ENCODE assay signal across 19 cellular contexts in the genomic region with DNA sequence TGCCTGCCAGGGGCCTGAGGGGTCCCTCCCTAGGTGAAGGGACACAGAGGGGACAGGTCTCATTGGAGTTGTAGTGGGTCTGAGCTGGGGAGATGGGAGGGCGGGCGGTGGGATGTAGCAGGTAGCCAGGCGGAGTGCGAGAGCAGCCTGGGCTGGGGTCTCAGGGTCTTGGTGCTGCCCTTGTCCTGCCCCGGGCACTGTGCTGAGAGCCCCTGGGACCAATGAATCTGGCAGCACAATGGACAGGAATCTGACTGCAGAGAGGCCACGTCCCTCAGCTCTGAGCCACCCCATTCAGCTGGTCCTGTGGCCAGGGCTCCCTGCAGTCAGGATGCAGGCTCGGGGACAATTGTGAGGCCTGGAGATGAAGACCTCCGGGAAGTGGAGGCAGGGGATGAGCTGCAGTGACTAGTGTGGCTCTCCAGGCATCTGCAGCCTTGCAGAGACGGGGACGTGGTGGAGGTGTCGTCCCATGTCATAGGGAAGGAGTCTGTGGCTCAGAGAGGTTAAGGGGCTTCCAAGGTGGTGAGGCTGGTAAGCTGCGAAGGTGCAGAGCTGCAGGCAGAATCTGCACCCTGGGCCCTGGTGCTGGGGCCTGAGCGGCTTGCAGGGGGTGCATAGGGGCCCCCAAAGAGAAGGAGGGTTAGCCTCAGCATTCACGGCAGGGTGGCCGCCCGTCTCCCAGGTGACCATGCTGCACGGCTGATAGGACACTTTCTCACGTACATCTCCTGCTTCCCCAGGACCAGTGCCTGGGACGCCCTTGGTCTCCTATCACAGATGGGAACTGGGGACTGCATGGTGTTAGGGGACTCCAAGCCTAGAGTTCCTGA. TPM values are rescaled to one million over a fixed set of nuclear protein-coding genes. Genes with fewer than 3 reads are reported as not detected.
A peak's percentile ranks its signal among the peaks of the same experiment; 100 is the strongest.
DNase-seq lines count a peak whose midpoint lies in the region; TF ChIP-seq lines count a peak whose summit lies in the region.
"Had no signal": no experiment of that assay in that cellular context is flagged by ENCODE, and none has a peak within 500 bp of the region (broad histone marks: within the 10 kb centered on the region; RNA-seq: fewer than 3 reads in every experiment).

No MANE protein-coding gene starts in this region.

- H3K27ac ChIP-seq in BLaER1 treated with 17β-estradiol and CSF1 and Interleukin-3, amounts not matched to agents 10 nM and 100 nM = no peak overlapping the region
- H3K27ac ChIP-seq in osteoblast (ENCODE audit: low read depth, low read length) = no peak overlapping the region

- H3K27me3 ChIP-seq in BLaER1 treated with 17β-estradiol and CSF1 and Interleukin-3, amounts not matched to agents 10 nM and 100 nM = peaks cover 22 to 43% (median 37%) of the 10 kb centered on the region in 11 experiments; a peak in 21 of 22 replicates
- H3K27me3 ChIP-seq in NT2/D1 (ENCODE audit: insufficient read depth, insufficient read length) (no peaks in the 10 kb centered on the region), osteoblast (ENCODE audit: insufficient read depth, low read length) (peaks cover 6% of the 10 kb centered on the region)

- H3K36me3 ChIP-seq in BLaER1 treated with 17β-estradiol and CSF1 and Interleukin-3, amounts not matched to agents 10 nM and 100 nM = no peaks in the 10 kb centered on the region
- peaks cover 3% of the 10 kb centered on the region for H3K36me3 ChIP-seq in NT2/D1 (ENCODE audit: insufficient read depth, insufficient read length, low read length)
- H3K36me3 ChIP-seq in osteoblast (ENCODE audit: insufficient read depth, low read length) = no peaks in the 10 kb centered on the region

- no peaks in the 10 kb centered on the region for H3K79me2 ChIP-seq in osteoblast (ENCODE audit: insufficient read depth, low read length)

- no peak for TF ChIP-seq CTCF in glutamatergic neuron (IDR thresholded peaks at IDR 0.05; ENCODE audit: partially characterized antibody, unreplicated experiment)
- TF ChIP-seq CTCF in osteoblast (IDR thresholded peaks at IDR 0.05; ENCODE audit: extremely low read depth, low read depth, low read length) = no peak

- no peak overlapping the region for H2AFZ ChIP-seq in osteoblast (ENCODE audit: low read length)

- H3K27me3 Mint-ChIP-seq in glutamatergic neuron (ENCODE audit: unreplicated experiment) = peaks cover 9% of the 10 kb centered on the region

- peaks cover 0 to 41% (median 30%) of the 10 kb centered on the region in 10 experiments; a peak in 16 of 20 replicates for H3K4me1 ChIP-seq in BLaER1 treated with 17β-estradiol and CSF1 and Interleukin-3, amounts not matched to agents 10 nM and 100 nM
- H3K4me1 ChIP-seq in NT2/D1 (ENCODE audit: insufficient read depth, insufficient read length) (peaks cover 20% of the 10 kb centered on the region), osteoblast (ENCODE audit: insufficient read depth, low read length) (no peaks in the 10 kb centered on the region)

- no peak overlapping the region for H3K4me3 ChIP-seq in BLaER1 treated with 17β-estradiol and CSF1 and Interleukin-3, amounts not matched to agents 10 nM and 100 nM
- H3K4me3 ChIP-seq in NT2/D1 (ENCODE audit: insufficient read length, low read depth) (no peak overlapping the region), osteoblast (ENCODE audit: insufficient read depth, low read length) (no peak overlapping the region)
- H3K4me3 ChIP-seq: GM12878 had no signal

- H3K4me2 ChIP-seq in BLaER1 treated with 17β-estradiol and CSF1 and Interleukin-3, amounts not matched to agents 10 nM and 100 nM = peak overlapping the region in 8 of 11 experiments; percentile 53 to 85 (median 72); a peak in 16 of 22 replicates
- no peak overlapping the region for H3K4me2 ChIP-seq in osteoblast (ENCODE audit: insufficient read depth, low read length)

- peak overlapping the region; percentile 55 for H3K27ac Mint-ChIP-seq in glutamatergic neuron (ENCODE audit: unreplicated experiment)
- H3K27ac Mint-ChIP-seq: HFFc6 had no signal

- peaks cover 0 to 33% (median 0%) of the 10 kb centered on the region in 11 experiments; a peak in 7 of 22 replicates for H4K20me1 ChIP-seq in BLaER1 treated with 17β-estradiol and CSF1 and Interleukin-3, amounts not matched to agents 10 nM and 100 nM
- no peaks in the 10 kb centered on the region for H4K20me1 ChIP-seq in osteoblast (ENCODE audit: insufficient read depth, low read length)

- H3K9ac ChIP-seq in BLaER1 treated with 17β-estradiol and CSF1 and Interleukin-3, amounts not matched to agents 10 nM and 100 nM = peak overlapping the region in 1 of 11 experiments; percentile 12; a peak in 1 of 22 replicates
- H3K9ac ChIP-seq in NT2/D1 (ENCODE audit: insufficient read length, low read depth) = peak overlapping the region; percentile 26

- peaks cover 23% of the 10 kb centered on the region for H3K4me1 Mint-ChIP-seq in glutamatergic neuron (ENCODE audit: low read depth, unreplicated experiment)

- DNase-seq in NT2/D1 (ENCODE audit: low read depth, low spot score) = no peak
- no peak for DNase-seq in glutamatergic neuron
- DNase-seq in osteoblast (ENCODE audit: insufficient read length, low spot score, missing footprints) = peak; percentile 35
- DNase-seq in NCI-H2171 treated with DMSO at 0.1 percent for 48 hours (lab: John Stamatoyannopoulos, UW) = no peak
- no peak for DNase-seq in EL
- DNase-seq in nucleus accumbens (lab: John Stamatoyannopoulos, UW) = no peak
- DNase-seq: H9, HFFc6, KG1, NCI-H1092 treated with DMSO at 0.1 percent for 48 hours, NCI-H1436 treated with DMSO at 0.1 percent for 48 hours, NCI-H1930, NCI-H345, NCI-H524, NCI-H82, OCI-M1, SHP77 had no signal

- H3K9me3 Mint-ChIP-seq in glutamatergic neuron (ENCODE audit: unreplicated experiment) = peaks cover 6% of the 10 kb centered on the region
- H3K9me3 Mint-ChIP-seq: H9, HFFc6 had no signal

- H3K4me3 Mint-ChIP-seq in glutamatergic neuron (ENCODE audit: unreplicated experiment) = no peak overlapping the region
- H3K4me3 Mint-ChIP-seq: H9, HFFc6 had no signal

- H3K36me3 Mint-ChIP-seq in glutamatergic neuron (ENCODE audit: unreplicated experiment) = peaks cover 5% of the 10 kb centered on the region

- no peaks in the 10 kb centered on the region for H3K9me3 ChIP-seq in BLaER1 treated with 17β-estradiol and CSF1 and Interleukin-3, amounts not matched to agents 10 nM and 100 nM (replicated peaks in 1 of 11)
- H3K9me3 ChIP-seq in NT2/D1 (ENCODE audit: insufficient read depth, low read length) = no peaks in the 10 kb centered on the region
- H3K9me3 ChIP-seq in osteoblast (ENCODE audit: low read depth, low read length) = no peaks in the 10 kb centered on the region

RNA-seq across cellular contexts. Expression of gene NSG1, which starts 20.6 kb away (rescaled TPM):
- total RNA-seq in glutamatergic neuron (ENCODE audit: unreplicated experiment) (208 TPM), osteoblast (not detected in 2 replicates)

Comparison
In these comparisons a context has a peak if more than half of its experiments do, and no peak if none do; other contexts are left out.
1. RNA of gene NSG1, which starts 20.6 kb away (total RNA-seq): 208 TPM in glutamatergic neuron (single experiment); not detected in osteoblast; every median in the first group is over 100 times any median in the second.